In the genomic region with DNA sequence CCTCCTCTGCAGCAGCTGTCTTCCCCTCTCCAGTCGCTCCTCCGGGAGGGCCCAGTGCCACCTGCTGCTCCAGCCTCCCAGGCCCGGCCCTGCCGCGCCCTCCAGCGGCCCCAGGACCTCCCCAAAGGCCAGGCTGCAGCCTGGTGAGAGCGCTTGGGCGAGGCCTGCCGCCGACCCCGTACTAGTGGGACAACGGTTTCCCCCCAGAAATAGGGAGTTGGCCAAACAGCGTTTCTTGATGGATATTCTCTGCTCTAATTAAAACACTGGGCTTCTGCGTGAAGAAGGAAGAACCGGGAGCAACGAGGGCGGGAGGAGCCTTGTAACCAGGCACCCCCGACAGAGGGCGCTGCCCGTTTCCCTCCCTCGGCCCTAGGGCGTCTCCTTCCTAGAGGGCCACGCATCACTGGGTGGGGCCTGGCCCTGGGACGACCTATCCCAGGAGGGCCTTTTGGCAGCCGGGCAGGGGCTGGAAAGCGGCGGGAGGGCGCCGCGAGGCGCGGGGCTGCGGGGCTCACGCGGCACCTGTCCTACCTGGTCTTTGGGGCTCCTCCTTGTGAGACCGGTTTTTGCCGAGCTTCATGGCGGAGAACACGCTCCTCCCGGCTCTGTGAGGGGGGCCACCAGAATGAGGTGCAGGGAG, we compare ENCODE assay signal across 1 cellular context.
TF ChIP-seq lines count a peak whose summit lies in the region.

No MANE protein-coding gene starts in this region.

TF ChIP-seq in WTC11, 78 proteins besides CTCF, POLR2A, EP300 and RAD21 (continued from another document):
- TF ChIP-seq, protein P1, sequence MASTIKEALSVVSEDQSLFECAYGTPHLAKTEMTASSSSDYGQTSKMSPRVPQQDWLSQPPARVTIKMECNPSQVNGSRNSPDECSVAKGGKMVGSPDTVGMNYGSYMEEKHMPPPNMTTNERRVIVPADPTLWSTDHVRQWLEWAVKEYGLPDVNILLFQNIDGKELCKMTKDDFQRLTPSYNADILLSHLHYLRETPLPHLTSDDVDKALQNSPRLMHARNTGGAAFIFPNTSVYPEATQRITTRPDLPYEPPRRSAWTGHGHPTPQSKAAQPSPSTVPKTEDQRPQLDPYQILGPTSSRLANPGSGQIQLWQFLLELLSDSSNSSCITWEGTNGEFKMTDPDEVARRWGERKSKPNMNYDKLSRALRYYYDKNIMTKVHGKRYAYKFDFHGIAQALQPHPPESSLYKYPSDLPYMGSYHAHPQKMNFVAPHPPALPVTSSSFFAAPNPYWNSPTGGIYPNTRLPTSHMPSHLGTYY (CRISPR knock-in tag; IDR thresholded peaks at IDR 0.05), result no peak
